Comparison of ENCODE assay signal across 19 cellular contexts in the genomic region with DNA sequence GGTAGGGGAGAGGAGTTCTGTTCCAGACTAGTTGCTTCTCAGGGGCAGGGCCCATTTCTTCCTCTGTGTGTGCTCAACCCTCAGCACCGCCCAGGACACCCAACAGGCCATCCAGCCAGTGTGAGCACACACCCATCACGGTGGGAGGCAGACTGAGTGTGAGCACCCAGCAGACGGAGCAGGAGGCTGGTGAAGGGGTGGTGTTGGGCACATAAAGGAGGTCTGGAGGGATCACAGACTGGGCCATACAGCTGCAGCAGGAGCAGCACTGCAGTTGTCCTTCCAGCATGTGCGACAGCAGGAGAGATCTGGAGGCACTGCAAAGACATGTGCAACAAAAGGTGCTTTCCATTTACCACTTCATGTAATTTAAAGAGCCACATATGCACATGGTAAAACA.
DNase-seq lines count a peak whose midpoint lies in the region; ATAC-seq, FAIRE-seq and TF ChIP-seq lines count a peak whose summit lies in the region.
"Had no signal": no experiment of that assay in that cellular context is flagged by ENCODE, and none has a peak within 500 bp of the region (broad histone marks: within the 10 kb centered on the region; RNA-seq: fewer than 3 reads in every experiment).

No MANE protein-coding gene starts in this region.

- peak overlapping the region in 1 of 2 experiments; percentile 76; a peak in 2 of 4 replicates for H3K9ac ChIP-seq in K562 (ENCODE audit: insufficient read depth in 1 of 2, low read depth in 2 of 2, low read length in 2 of 2)

- TF ChIP-seq POLR2A in K562 (conservative IDR thresholded peaks at IDR 0.05) = no peak

- peak; percentile 25; the same call in 2 of the 3 replicates for ATAC-seq in K562
- ATAC-seq: HepG2 had no signal

- H4K20me1 ChIP-seq in K562 (replicated peaks; ENCODE audit: control insufficient read depth, insufficient read depth, low read length) = no peaks in the 10 kb centered on the region

- no peak for TF ChIP-seq CTCF in right atrium auricular region (IDR thresholded peaks at IDR 0.05)
- no peak for TF ChIP-seq CTCF in K562 (IDR thresholded peaks at IDR 0.05 in 2 of 3, conservative IDR thresholded peaks at IDR 0.05 in 1 of 3; ENCODE audit: insufficient read depth in 2 of 3, low read depth in 1 of 3, low read length in 3 of 3)
- TF ChIP-seq CTCF in foreskin fibroblast (IDR thresholded peaks at IDR 0.05; ENCODE audit: low read depth, low read length) = no peak
- TF ChIP-seq CTCF in type B pancreatic cell (conservative IDR thresholded peaks at IDR 0.05) = no peak

- intact Hi-C loops in cardiac septum (cut with DNase I) = no loop called here
- intact Hi-C loops in K562 (cut with micrococcal nuclease) = no loop called here
- intact Hi-C loops in posterior vena cava (cut with DNase I) = no loop called here

- H3K79me2 ChIP-seq in K562 (ENCODE audit: control insufficient read depth, insufficient read depth, low read length) = no peaks in the 10 kb centered on the region

- H3K9me3 Mint-ChIP-seq in type B pancreatic cell = no peaks in the 10 kb centered on the region
- H3K9me3 Mint-ChIP-seq: CD4-positive, alpha-beta T cell; IgD-negative memory B cell had no signal

- no peak for TF ChIP-seq RAD21 in K562 (CRISPR knock-in tag; conservative IDR thresholded peaks at IDR 0.05 in 1 of 2, IDR thresholded peaks at IDR 0.05 in 1 of 2)

- CTCF ChIA-PET in K562 (lab: Yijun Ruan, JAX; ENCODE audit: low intra/inter-chr PET ratio) = no interaction called here

- no peak overlapping the region for H2AFZ ChIP-seq in K562 (ENCODE audit: low read depth, low read length)

- POLR2A ChIA-PET in K562 (lab: Yijun Ruan, JAX) = interaction anchor here (0.6 to 2.0 kb wide), 2 partner anchors 17 to 502 kb away, joined by 3 to 8 read pairs; no protein-coding TSS in a partner anchor

- H3K4me1 ChIP-seq in right atrium auricular region (peaks cover 0 to 13% of the 10 kb centered on the region in 2 donors), K562 (replicated peaks in 1 of 2; ENCODE audit: control insufficient read depth in 2 of 2, insufficient read depth in 2 of 2, low read length in 2 of 2) (peaks cover 7 to 12% of the 10 kb centered on the region in 2 experiments; a peak in 3 of 5 replicates)
- H3K4me1 ChIP-seq: HAP-1 had no signal

- H3K4me2 ChIP-seq in K562 (ENCODE audit: insufficient read depth, low read length) = no peak overlapping the region

- in situ Hi-C loops in K562 (cut with MboI) = no loop called here

- peaks cover 3% of the 10 kb centered on the region for H3K9me1 ChIP-seq in K562 (ENCODE audit: control insufficient read depth, insufficient read depth, low read length)

- FAIRE-seq in K562 (lab: Jason Lieb, UNC) = no peak
- FAIRE-seq: A549, GM19239, HepG2 had no signal

- no peak overlapping the region for H3K27ac Mint-ChIP-seq in type B pancreatic cell
- H3K27ac Mint-ChIP-seq: CD4-positive, alpha-beta T cell; IgD-negative memory B cell had no signal

- peaks cover 21% of the 10 kb centered on the region for H3K4me1 Mint-ChIP-seq in type B pancreatic cell (ENCODE audit: unreplicated experiment)
- H3K4me1 Mint-ChIP-seq: IgD-negative memory B cell had no signal

- H3K27ac ChIP-seq in right atrium auricular region (no peak overlapping the region), K562 (ENCODE audit: extremely low read depth, low read depth, low read length) (no peak overlapping the region)
- H3K27ac ChIP-seq: 22Rv1, C4-2B had no signal

- TF ChIP-seq EP300 in K562 (IDR thresholded peaks at IDR 0.05; ENCODE audit: low read length) = no peak

- no peaks in the 10 kb centered on the region for H3K27me3 ChIP-seq in right atrium auricular region
- no peaks in the 10 kb centered on the region for H3K27me3 ChIP-seq in K562 (ENCODE audit: control insufficient read depth in 2 of 2, insufficient read depth in 2 of 2, low read length in 2 of 2)

- WGBS in K562 (ENCODE audit: insufficient coverage, low coverage, missing lambda C conversion rate) = 90% methylated on average over 2 of the region's 4 CpGs

- BruUV-seq in K562 (replicated peaks; lab: Mats Ljungman, UMichigan) = no TSS peak

- H3K9me3 ChIP-seq in right atrium auricular region (no peaks in the 10 kb centered on the region), K562 (replicated peaks; ENCODE audit: control insufficient read depth, insufficient read depth, low read depth, low read length) (no peaks in the 10 kb centered on the region)
- H3K9me3 ChIP-seq: A549, HAP-1 had no signal

- H3K4me3 ChIP-seq in right atrium auricular region = no peak overlapping the region
- no peak overlapping the region for H3K4me3 ChIP-seq in K562
- H3K4me3 ChIP-seq in foreskin fibroblast (ENCODE audit: low read depth in 1 of 2, low read length in 2 of 2) = no peak overlapping the region
- H3K4me3 ChIP-seq: A549, HAP-1 had no signal

- peaks cover 6% of the 10 kb centered on the region for H3K36me3 Mint-ChIP-seq in type B pancreatic cell

- H3K27me3 Mint-ChIP-seq in type B pancreatic cell = no peaks in the 10 kb centered on the region
- H3K27me3 Mint-ChIP-seq: CD4-positive, alpha-beta T cell had no signal

- no peaks in the 10 kb centered on the region for H3K36me3 ChIP-seq in right atrium auricular region
- H3K36me3 ChIP-seq in K562 (ENCODE audit: control insufficient read depth, insufficient read depth, low read length) = no peaks in the 10 kb centered on the region
- H3K36me3 ChIP-seq: HAP-1 had no signal

- DNase-seq in cardiac septum (ENCODE audit: low spot score) = peak; percentile 73
- DNase-seq in right atrium auricular region (ENCODE audit: low spot score) = no peak
- no peak for DNase-seq in K562 (ENCODE audit: extremely low read depth in 1 of 4, low spot score in 3 of 4)
- DNase-seq in posterior vena cava (ENCODE audit: low spot score) = peak; percentile 36
- no peak for DNase-seq in foreskin fibroblast
- DNase-seq in T-helper 2 cell = no peak
- no peak for DNase-seq in type B pancreatic cell (ENCODE audit: extremely low spot score, unreplicated experiment)
- DNase-seq: AML-193; CD4-positive, alpha-beta T cell; DMS153; DMS79; GDM1 had no signal

- no peak overlapping the region for H3K4me3 Mint-ChIP-seq in type B pancreatic cell
- H3K4me3 Mint-ChIP-seq: CD4-positive, alpha-beta T cell; IgD-negative memory B cell had no signal

TF ChIP-seq in K562, 482 proteins besides CTCF, POLR2A, EP300 and RAD21:
- TF ChIP-seq GATAD2A (IDR thresholded peaks at IDR 0.05) = no peak
- no peak for TF ChIP-seq ZNF76 (CRISPR knock-in tag; IDR thresholded peaks at IDR 0.05; ENCODE audit: borderline replicate concordance)

Comparison
In these comparisons a context has a peak if more than half of its experiments do, and no peak if none do; other contexts are left out.
1. DNase-seq: peak in cardiac septum (single experiment) and posterior vena cava (single experiment); none in right atrium auricular region (single experiment), K562 (0 of 4), foreskin fibroblast (0 of 2), T-helper 2 cell (0 of 5) and type B pancreatic cell (single experiment).